12 cellular contexts compared by ENCODE assay signal in genomic region chr17:82396601-82397435, GRCh38. TPM values are rescaled to one million over a fixed set of nuclear protein-coding genes. Genes with fewer than 3 reads are reported as not detected.
DNase-seq lines count a peak whose midpoint lies in the region; ATAC-seq and TF ChIP-seq lines count a peak whose summit lies in the region.
"Had no signal": no experiment of that assay in that cellular context is flagged by ENCODE, and none has a peak within 500 bp of the region (broad histone marks: within the 10 kb centered on the region; RNA-seq: fewer than 3 reads in every experiment).

No MANE protein-coding gene starts in this region.

- no peak overlapping the region for H2AK5ac ChIP-seq in mesenchymal stem cell (ENCODE audit: low read length, severe bottlenecking)

- POLR2A ChIA-PET in AG04449 (lab: Yijun Ruan, JAX), result no interaction called here
- POLR2A ChIA-PET in HEK293 (lab: Yijun Ruan, JAX), result no interaction called here
- POLR2A ChIA-PET in CD4-positive, alpha-beta T cell (lab: Charles Lee), result no interaction called here

- H3K18ac ChIP-seq in mesenchymal stem cell (ENCODE audit: low read depth in 1 of 2, low read length in 2 of 2), result no peak overlapping the region

- H3K23ac ChIP-seq in mesenchymal stem cell (ENCODE audit: low read length in 2 of 2), result no peak overlapping the region

- TF ChIP-seq CTCF in AG04449 (IDR thresholded peaks at IDR 0.05; ENCODE audit: insufficient read depth, low read length, missing control alignments) (no peak), HEK293 (tag by site-specific recombination; IDR thresholded peaks at IDR 0.05) (no peak), brain (conservative IDR thresholded peaks at IDR 0.05) (no peak), progenitor cell of endocrine pancreas (IDR thresholded peaks at IDR 0.05; ENCODE audit: unreplicated experiment) (no peak)
- no peak for TF ChIP-seq CTCF in CD4-positive, alpha-beta T cell (IDR thresholded peaks at IDR 0.05)

- H3K9me3 Mint-ChIP-seq in brain (no peaks in the 10 kb centered on the region), progenitor cell of endocrine pancreas (ENCODE audit: low read depth) (no peaks in the 10 kb centered on the region)
- H3K9me3 Mint-ChIP-seq in CD4-positive, alpha-beta T cell, result no peaks in the 10 kb centered on the region

- peak overlapping the region; percentile 74 for H3K9ac ChIP-seq in mesenchymal stem cell (ENCODE audit: low read length)

- DNase-seq in AG04449 (ENCODE audit: low read depth, low spot score) (peak; percentile 90), mesenchymal stem cell (peak; percentile 26), GF-D8 (lab: John Stamatoyannopoulos, UW) (no peak), progenitor cell of endocrine pancreas (ENCODE audit: low spot score, unreplicated experiment) (no peak)
- DNase-seq in CD4-positive, alpha-beta T cell, result no peak
- DNase-seq in activated CD4-positive, CD25-positive, alpha-beta regulatory T cell (lab: John Stamatoyannopoulos, UW), result no peak
- DNase-seq: activated CD4-positive, CD25-positive, alpha-beta regulatory T cell treated with anti-CD3 and anti-CD28 coated beads, Interleukin-2, amount 50 U/mL, for 72 hours; activated naive CD4-positive, alpha-beta T cell treated with Interleukin-2 at 50 U/mL for 16 hours; NCI-H2029; occipital lobe had no signal

- no peak overlapping the region for H3K4ac ChIP-seq in mesenchymal stem cell (ENCODE audit: low read depth in 1 of 2, low read length in 2 of 2)

- no peak overlapping the region for H2BK12ac ChIP-seq in mesenchymal stem cell (ENCODE audit: low read length in 2 of 2)

- H2BK5ac ChIP-seq in mesenchymal stem cell (ENCODE audit: low read depth, low read length, poor library complexity, severe bottlenecking), result no peak overlapping the region

- H3K36me3 ChIP-seq in HEK293 (ENCODE audit: control insufficient read depth in 2 of 2, insufficient read depth in 1 of 2, low read length in 2 of 2) (peaks cover 5 to 21% of the 10 kb centered on the region in 2 experiments; a peak in 2 of 3 replicates), mesenchymal stem cell (ENCODE audit: control insufficient read depth in 1 of 2, insufficient read depth in 2 of 2, low read depth in 1 of 2, low read length in 2 of 2) (peaks cover 19 to 33% of the 10 kb centered on the region in 2 experiments)

- H2AFZ ChIP-seq in mesenchymal stem cell (ENCODE audit: low read depth, low read length), result no peak overlapping the region

- H4K91ac ChIP-seq in mesenchymal stem cell (ENCODE audit: low read length), result no peak overlapping the region

- H3K36me3 Mint-ChIP-seq in brain, result peaks cover 22% of the 10 kb centered on the region
- peaks cover 50% of the 10 kb centered on the region for H3K36me3 Mint-ChIP-seq in CD4-positive, alpha-beta T cell (ENCODE audit: low read depth)
- peaks cover 6% of the 10 kb centered on the region for H3K36me3 Mint-ChIP-seq in progenitor cell of endocrine pancreas (ENCODE audit: insufficient read depth)

- no peak overlapping the region for H3K4me2 ChIP-seq in mesenchymal stem cell (ENCODE audit: low read length, poor library complexity, severe bottlenecking)

- CTCF ChIA-PET in AG04449 (lab: Yijun Ruan, JAX), result no interaction called here
- CTCF ChIA-PET in HEK293 (lab: Yijun Ruan, JAX), result no interaction called here
- CTCF ChIA-PET in CD4-positive, alpha-beta T cell (lab: Charles Lee), result no interaction called here

- H3K9me3 ChIP-seq in HEK293 (ENCODE audit: control insufficient read depth, insufficient read depth, low read depth, low read length), result no peaks in the 10 kb centered on the region
- H3K9me3 ChIP-seq in mesenchymal stem cell (ENCODE audit: control insufficient read depth, low read length), result no peaks in the 10 kb centered on the region
- H3K9me3 ChIP-seq in CD4-positive, alpha-beta T cell (ENCODE audit: control insufficient read depth, low read length), result no peaks in the 10 kb centered on the region

- no peak overlapping the region for H3K14ac ChIP-seq in mesenchymal stem cell (ENCODE audit: low read length in 2 of 2)

- no peak overlapping the region for H3K4me3 Mint-ChIP-seq in brain
- H3K4me3 Mint-ChIP-seq in CD4-positive, alpha-beta T cell, result no peak overlapping the region
- H3K4me3 Mint-ChIP-seq in progenitor cell of endocrine pancreas (ENCODE audit: low read depth), result no peak overlapping the region

- peak overlapping the region in 3 of 5 experiments; percentile 2 to 36 (median 21) for H3K27ac Mint-ChIP-seq in brain
- no peak overlapping the region for H3K27ac Mint-ChIP-seq in CD4-positive, alpha-beta T cell
- H3K27ac Mint-ChIP-seq in progenitor cell of endocrine pancreas, result no peak overlapping the region

- H3K27ac ChIP-seq in HEK293 (ENCODE audit: extremely low read depth, low read depth, low read length) (no peak overlapping the region), mesenchymal stem cell (ENCODE audit: low read length, poor library complexity, severe bottlenecking) (no peak overlapping the region)
- no peak overlapping the region for H3K27ac ChIP-seq in CD4-positive, alpha-beta T cell (ENCODE audit: low read depth, low read length)

- H3K4me1 ChIP-seq in HEK293 (ENCODE audit: control insufficient read depth, insufficient read depth, low read length) (no peaks in the 10 kb centered on the region), mesenchymal stem cell (ENCODE audit: control insufficient read depth, insufficient read depth, low read depth, low read length) (peaks cover 42% of the 10 kb centered on the region)

- no peaks in the 10 kb centered on the region for H3K27me3 Mint-ChIP-seq in brain
- no peaks in the 10 kb centered on the region for H3K27me3 Mint-ChIP-seq in CD4-positive, alpha-beta T cell
- no peaks in the 10 kb centered on the region for H3K27me3 Mint-ChIP-seq in progenitor cell of endocrine pancreas

- H3K4me1 Mint-ChIP-seq in brain, result peaks cover 29% of the 10 kb centered on the region
- peaks cover 13% of the 10 kb centered on the region for H3K4me1 Mint-ChIP-seq in CD4-positive, alpha-beta T cell (ENCODE audit: low read depth)
- no peaks in the 10 kb centered on the region for H3K4me1 Mint-ChIP-seq in progenitor cell of endocrine pancreas (ENCODE audit: low read depth)

- no peaks in the 10 kb centered on the region for H3K79me1 ChIP-seq in mesenchymal stem cell (replicated peaks; ENCODE audit: low read length, poor library complexity, severe bottlenecking)

- H2BK15ac ChIP-seq in mesenchymal stem cell (ENCODE audit: low read depth, poor library complexity, severe bottlenecking), result no peak overlapping the region

- H2BK120ac ChIP-seq in mesenchymal stem cell (ENCODE audit: low read depth, low read length), result no peak overlapping the region

- WGBS in mesenchymal stem cell, result 65% methylated on average over 14 of the region's 19 CpGs

- no peaks in the 10 kb centered on the region for H3K27me3 ChIP-seq in mesenchymal stem cell (ENCODE audit: control insufficient read depth in 1 of 2, insufficient read depth in 1 of 2, low read length in 2 of 2)
- no peaks in the 10 kb centered on the region for H3K27me3 ChIP-seq in CD4-positive, alpha-beta T cell (ENCODE audit: control insufficient read depth, insufficient read depth, low read length)

- H3K4me3 ChIP-seq in AG04449 (ENCODE audit: low read depth, low read length), result no peak overlapping the region
- no peak overlapping the region for H3K4me3 ChIP-seq in HEK293 (ENCODE audit: low read depth, low read length)
- peak overlapping the region in 1 of 2 experiments; percentile 74 for H3K4me3 ChIP-seq in mesenchymal stem cell (ENCODE audit: insufficient read depth in 1 of 2, low read depth in 1 of 2, low read length in 2 of 2)

- no peak for ATAC-seq in CD4-positive, alpha-beta T cell (ENCODE audit: poor library complexity)

- no peak overlapping the region for H4K8ac ChIP-seq in mesenchymal stem cell (ENCODE audit: low read length)

- intact Hi-C loops in CD4-positive, alpha-beta T cell (cut with DNase I, micrococcal nuclease), result no loop called here

TF ChIP-seq in HEK293, 187 proteins besides CTCF, POLR2A, EP300 and RAD21 (continues in another document):
- no peak for TF ChIP-seq ZNF660 (tag by site-specific recombination; IDR thresholded peaks at IDR 0.05)

RNA-seq across cellular contexts. Expression of gene HEXD, which starts 21.3 kb away (rescaled TPM):
- 28.8 TPM for polyA plus RNA-seq in brain (ENCODE audit: insufficient read depth, low read depth, low replicate concordance)
- 6.2 TPM for polyA plus RNA-seq in mesenchymal stem cell (2013, experiment 1 of 2)
- 5.8 TPM for polyA plus RNA-seq in mesenchymal stem cell (2013, experiment 2 of 2)
- 10 to 100 TPM; 27.8 to 31.2 TPM for total RNA-seq in CD4-positive, alpha-beta T cell
- total RNA-seq in progenitor cell of endocrine pancreas, result 76.7 and 86.4 TPM in 2 replicates

RNA-seq across cellular contexts. Expression of gene OGFOD3, which starts 21.6 kb away (rescaled TPM):
- polyA plus RNA-seq in brain (ENCODE audit: insufficient read depth, low read depth, low replicate concordance), result 18.7 TPM
- polyA plus RNA-seq in mesenchymal stem cell (2013, experiment 1 of 2), result 15.4 TPM
- polyA plus RNA-seq in mesenchymal stem cell (2013, experiment 2 of 2), result 16.0 TPM
- total RNA-seq in CD4-positive, alpha-beta T cell, result 10 to 100 TPM; 12.9 to 13.7 TPM
- 31.3 and 31.4 TPM in 2 replicates for total RNA-seq in progenitor cell of endocrine pancreas

RNA-seq across cellular contexts. Expression of gene UTS2R, which starts 25.3 kb away (rescaled TPM):
- not detected for polyA plus RNA-seq in brain (ENCODE audit: insufficient read depth, low read depth, low replicate concordance)
- polyA plus RNA-seq in mesenchymal stem cell (2013, experiment 1 of 2), result not detected
- not detected for polyA plus RNA-seq in mesenchymal stem cell (2013, experiment 2 of 2)
- not detected for total RNA-seq in CD4-positive, alpha-beta T cell
- 0.22 TPM in 2 replicates for total RNA-seq in progenitor cell of endocrine pancreas
- total RNA-seq: occipital lobe had no signal

RNA-seq across cellular contexts. Expression of gene TEX19, which starts 37.8 kb away (rescaled TPM):
- polyA plus RNA-seq in brain (ENCODE audit: insufficient read depth, low read depth, low replicate concordance), result not detected
- 0.03 TPM for polyA plus RNA-seq in mesenchymal stem cell (2013, experiment 1 of 2)
- not detected for polyA plus RNA-seq in mesenchymal stem cell (2013, experiment 2 of 2)
- not detected for total RNA-seq in CD4-positive, alpha-beta T cell
- total RNA-seq in progenitor cell of endocrine pancreas, result 0.24 TPM in 1 of 2 replicates, not detected in the other
- total RNA-seq: occipital lobe had no signal

RNA-seq across cellular contexts. Expression of gene CYBC1, which starts 53.7 kb away (rescaled TPM):
- polyA plus RNA-seq in brain (ENCODE audit: insufficient read depth, low read depth, low replicate concordance), result 116 TPM
- polyA plus RNA-seq in mesenchymal stem cell (2013, experiment 1 of 2), result 40.1 TPM
- polyA plus RNA-seq in mesenchymal stem cell (2013, experiment 2 of 2), result 39.0 TPM
- total RNA-seq in CD4-positive, alpha-beta T cell, result 10 to 100 TPM; 60.2 to 62.4 TPM
- 109 and 117 TPM in 2 replicates for total RNA-seq in progenitor cell of endocrine pancreas

Comparison
In these comparisons a context has a peak if more than half of its experiments do, and no peak if none do; other contexts are left out.
1. DNase-seq: peak in AG04449 (single experiment) and mesenchymal stem cell (single experiment); none in CD4-positive, alpha-beta T cell (0 of 10), GF-D8 (single experiment), progenitor cell of endocrine pancreas (single experiment) and activated CD4-positive, CD25-positive, alpha-beta regulatory T cell (0 of 4).
2. H3K27ac Mint-ChIP-seq: peak in brain (3 of 5); none in CD4-positive, alpha-beta T cell (single experiment) and progenitor cell of endocrine pancreas (single experiment).